ENCODE assay signal across 1 cellular context in the genomic region with DNA sequence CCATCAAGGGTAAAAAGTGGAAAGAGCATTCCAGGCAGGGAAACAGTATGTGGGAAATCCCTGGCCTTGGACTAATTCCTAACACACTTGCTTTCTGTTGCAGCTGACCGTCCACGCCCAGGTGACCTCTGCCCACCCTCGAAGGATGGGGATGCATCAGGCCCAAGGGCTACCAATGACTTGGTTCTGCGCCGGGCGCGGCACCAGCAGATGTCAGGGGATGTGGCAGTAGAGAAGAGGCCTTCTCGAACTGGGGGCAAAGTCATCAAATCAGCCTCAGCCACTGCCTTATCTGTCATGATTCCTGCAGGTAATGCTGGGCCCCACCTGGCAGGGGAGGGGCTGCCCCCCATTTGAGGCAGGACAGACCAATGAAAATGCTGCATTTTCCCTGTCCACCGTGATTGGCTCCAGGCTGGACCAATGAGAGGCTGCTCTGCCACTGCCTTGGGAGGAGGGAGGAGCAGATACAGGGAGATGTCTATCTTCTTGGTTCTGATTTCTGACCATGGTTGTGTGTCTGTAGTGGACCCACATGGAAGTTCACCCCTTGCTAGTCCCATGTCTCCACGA.
TF ChIP-seq lines count a peak whose summit lies in the region.

No MANE protein-coding gene starts in this region.

TF ChIP-seq in HepG2, 621 proteins besides CTCF, POLR2A, EP300 and RAD21:
- no peak for TF ChIP-seq ATF1 (CRISPR knock-in tag; IDR thresholded peaks at IDR 0.05)
- TF ChIP-seq, protein P1, sequence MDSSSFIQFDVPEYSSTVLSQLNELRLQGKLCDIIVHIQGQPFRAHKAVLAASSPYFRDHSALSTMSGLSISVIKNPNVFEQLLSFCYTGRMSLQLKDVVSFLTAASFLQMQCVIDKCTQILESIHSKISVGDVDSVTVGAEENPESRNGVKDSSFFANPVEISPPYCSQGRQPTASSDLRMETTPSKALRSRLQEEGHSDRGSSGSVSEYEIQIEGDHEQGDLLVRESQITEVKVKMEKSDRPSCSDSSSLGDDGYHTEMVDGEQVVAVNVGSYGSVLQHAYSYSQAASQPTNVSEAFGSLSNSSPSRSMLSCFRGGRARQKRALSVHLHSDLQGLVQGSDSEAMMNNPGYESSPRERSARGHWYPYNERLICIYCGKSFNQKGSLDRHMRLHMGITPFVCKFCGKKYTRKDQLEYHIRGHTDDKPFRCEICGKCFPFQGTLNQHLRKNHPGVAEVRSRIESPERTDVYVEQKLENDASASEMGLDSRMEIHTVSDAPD (CRISPR knock-in tag; IDR thresholded peaks at IDR 0.05): no peak
- no peak for TF ChIP-seq ZNF709 (CRISPR knock-in tag; IDR thresholded peaks at IDR 0.05)
- TF ChIP-seq ZNF780A (CRISPR knock-in tag; IDR thresholded peaks at IDR 0.05): no peak
- TF ChIP-seq SP2 (CRISPR knock-in tag; IDR thresholded peaks at IDR 0.05): 0 out of 2 replicates have a peak, but pooled peaks have one; percentile 42
- TF ChIP-seq ZNF569 (CRISPR knock-in tag; IDR thresholded peaks at IDR 0.05; ENCODE audit: borderline replicate concordance): no peak
- TF ChIP-seq NFYB (CRISPR knock-in tag; IDR thresholded peaks at IDR 0.05): peak; percentile 75
- peak; percentile 66 for TF ChIP-seq PBX2 (CRISPR knock-in tag; IDR thresholded peaks at IDR 0.05)
- TF ChIP-seq ZBTB7A (CRISPR knock-in tag; IDR thresholded peaks at IDR 0.05): no peak
- no peak for TF ChIP-seq ZNF616 (CRISPR knock-in tag; IDR thresholded peaks at IDR 0.05; ENCODE audit: low read depth)
- TF ChIP-seq ZNF7 (CRISPR knock-in tag; IDR thresholded peaks at IDR 0.05): no peak
- peak; percentile 81 for TF ChIP-seq NFYC (CRISPR knock-in tag; IDR thresholded peaks at IDR 0.05)
- TF ChIP-seq ZNF260 (CRISPR knock-in tag; IDR thresholded peaks at IDR 0.05; ENCODE audit: borderline replicate concordance, low read depth): no peak
